In the genomic region with DNA sequence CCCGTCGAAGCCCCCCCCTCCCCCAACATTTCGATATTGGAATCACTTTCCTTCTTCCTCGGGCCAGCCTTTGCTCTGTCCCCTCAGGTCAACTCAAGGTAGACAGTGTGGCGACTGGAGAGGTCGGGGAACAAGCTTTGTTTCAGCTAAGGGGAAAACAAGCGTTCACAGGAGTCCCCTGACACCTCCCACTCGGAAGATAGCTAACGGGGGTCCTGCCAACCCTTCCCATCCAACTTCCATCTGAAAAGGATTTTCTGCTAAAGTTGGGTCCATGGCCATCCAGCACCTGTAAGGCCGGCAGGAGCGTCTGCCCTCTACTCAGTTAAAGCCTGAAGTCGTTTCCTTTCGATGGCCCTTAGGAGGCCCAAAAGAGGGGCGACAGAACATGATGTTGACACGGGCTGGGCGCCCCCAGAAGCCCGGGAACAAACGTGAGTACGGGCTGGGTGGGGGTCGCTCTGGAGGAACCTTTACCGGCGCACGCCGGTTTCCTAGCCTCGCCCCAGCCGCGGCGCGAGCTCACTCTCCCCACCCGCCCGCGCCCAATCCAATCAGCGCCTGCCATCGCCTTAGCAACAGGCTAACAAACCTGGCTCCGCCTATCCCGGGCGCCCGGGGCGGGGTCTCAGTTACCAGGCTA, we compare ENCODE assay signal across 8 cellular contexts. TPM values are rescaled to one million over a fixed set of nuclear protein-coding genes. Genes with fewer than 3 reads are reported as not detected.
DNase-seq lines count a peak whose midpoint lies in the region; ATAC-seq, FAIRE-seq and TF ChIP-seq lines count a peak whose summit lies in the region.

No MANE protein-coding gene starts in this region.

- H3K9me3 ChIP-seq in adrenal gland (replicated peaks in 1 of 3) (no peaks in the 10 kb centered on the region), upper lobe of left lung (no peaks in the 10 kb centered on the region)

- peak overlapping the region; percentile 92 to 98 (median 97) for H3K27ac ChIP-seq in adrenal gland
- H3K27ac ChIP-seq in upper lobe of left lung: peak overlapping the region; percentile 99

- 0 to 2% (median 1%) methylated on average over 16 to 39 of the region's 39 CpGs for WGBS in adrenal gland, 4 donors
- 0% methylated on average over 34 of the region's 39 CpGs; no CpG with 5 or more reads in 1 of the 2 donors for WGBS in upper lobe of left lung, 2 donors

- ATAC-seq in HG02840 (IDR thresholded peaks at IDR 0.05; ENCODE audit: low FRiP score, unreplicated experiment): peak; percentile 43
- peak; percentile 88 to 90 for ATAC-seq in left cardiac atrium
- peak; percentile 90 to 96 for ATAC-seq in upper lobe of left lung (ENCODE audit: low FRiP score in 2 of 2)

- intact Hi-C loops in adrenal gland (cut with DNase I) (loop anchor here (5.0 to 10.0 kb wide), 3 partner anchors 98 to 278 kb away; no protein-coding TSS in a partner anchor), left cardiac atrium (cut with DNase I) (loop anchor here (5.0 to 10.0 kb wide), 3 partner anchors 68 to 446 kb away; no protein-coding TSS in a partner anchor), posterior vena cava (cut with DNase I) (loop anchor here (5.0 to 10.0 kb wide), 4 partner anchors 96 to 278 kb away; no protein-coding TSS in a partner anchor)

- peak; percentile 26 for TF ChIP-seq POLR2A in GM12891 (IDR thresholded peaks at IDR 0.05; ENCODE audit: low read depth, low read length)
- TF ChIP-seq POLR2A in adrenal gland (IDR thresholded peaks at IDR 0.05): no peak
- peak; percentile 20 to 95 (median 90) for TF ChIP-seq POLR2A in upper lobe of left lung (IDR thresholded peaks at IDR 0.05)

- H3K36me3 ChIP-seq in adrenal gland (replicated peaks in 1 of 2): peaks cover 0 to 27% of the 10 kb centered on the region in 2 donors
- peaks cover 2 to 27% (median 7%) of the 10 kb centered on the region in 4 donors for H3K36me3 ChIP-seq in upper lobe of left lung

- DNase-seq in GM12891 (ENCODE audit: insufficient read length, low spot score) (peak; percentile 50), NCI-H1417 treated with DMSO at 0.1 percent for 48 hours (lab: John Stamatoyannopoulos, UW) (peak; percentile 36), T follicular helper cell (ENCODE audit: low read depth) (peak; percentile 99), adrenal gland (peak; percentile 96 to 99 (median 97)), left cardiac atrium (peak; percentile 98), posterior vena cava (ENCODE audit: low spot score) (peak; percentile 100), upper lobe of left lung (peak; percentile 99 to 100)

- TF ChIP-seq CTCF in adrenal gland (IDR thresholded peaks at IDR 0.05) (peak in 2 of 6 experiments; percentile 1 to 7), upper lobe of left lung (IDR thresholded peaks at IDR 0.05) (peak in 1 of 6 experiments; percentile 12)

- TF ChIP-seq EP300 in upper lobe of left lung (IDR thresholded peaks at IDR 0.05): no peak

- peaks cover 23 to 45% of the 10 kb centered on the region in 2 donors for H3K4me1 ChIP-seq in adrenal gland (replicated peaks in 1 of 2)
- peaks cover 21 to 41% (median 33%) of the 10 kb centered on the region in 4 donors for H3K4me1 ChIP-seq in upper lobe of left lung

- H3K27me3 ChIP-seq in adrenal gland (no peaks in the 10 kb centered on the region), upper lobe of left lung (no peaks in the 10 kb centered on the region)

- H3K4me3 ChIP-seq in adrenal gland (peak overlapping the region; percentile 70 to 99 (median 82)), upper lobe of left lung (peak overlapping the region; percentile 63 to 81 (median 73))

- FAIRE-seq in GM12891 (lab: Jason Lieb, UNC): no peak

TF ChIP-seq in GM12891, 5 proteins besides CTCF, POLR2A, EP300 and RAD21:
- TF ChIP-seq SPI1 (IDR thresholded peaks at IDR 0.05; ENCODE audit: low read depth, low read length): no peak
- TF ChIP-seq TAF1 (IDR thresholded peaks at IDR 0.05; ENCODE audit: low read depth, low read length): no peak; the same call in 1 of the 2 replicates
- TF ChIP-seq POU2F2 (IDR thresholded peaks at IDR 0.05; ENCODE audit: low read depth, low read length): peak; percentile 14; the same call in 1 of the 2 replicates
- TF ChIP-seq PAX5 (IDR thresholded peaks at IDR 0.05; ENCODE audit: insufficient read depth, low read length, severe bottlenecking): no peak
- TF ChIP-seq POLR2AphosphoS5 (IDR thresholded peaks at IDR 0.05; ENCODE audit: low read depth, low read length): peak; percentile 51; the same call in 1 of the 2 replicates

RNA-seq across cellular contexts. Expression of a gene that starts 2.5 kb away (rescaled TPM):
- 5.3 TPM for polyA plus RNA-seq in GM12891 (2012; ENCODE audit: low read depth, missing spikeins)
- 100 to 1,000 TPM in 6 of 8 donors, 10 to 100 TPM in 2; 64.4 to 410 (median 158) TPM for total RNA-seq in adrenal gland
- 100 to 1,000 TPM in 1 of 3 donors, 10 to 100 TPM in 2; 36.1 to 140 (median 58.2) TPM for polyA plus RNA-seq in adrenal gland
- 10 to 100 TPM; 18.9 to 23.7 TPM for total RNA-seq in left cardiac atrium
- total RNA-seq in posterior vena cava: 10 to 100 TPM; 45.4 to 80.2 TPM
- 100 to 1,000 TPM in 3 of 6 donors, 10 to 100 TPM in 3; 43.2 to 175 (median 107) TPM for total RNA-seq in upper lobe of left lung

Comparison
In these comparisons a context has a peak if more than half of its experiments do, and no peak if none do; other contexts are left out.
1. Peak in every context shown above with its lines: DNase-seq, ATAC-seq, H3K4me3 ChIP-seq and H3K27ac ChIP-seq.
2. DNase-seq: peak in every context shown above with its lines; median percentile 100 in posterior vena cava; 100 in upper lobe of left lung; 99 in T follicular helper cell; 98 in left cardiac atrium; 97 in adrenal gland; 50 in GM12891; 36 in NCI-H1417 treated with DMSO at 0.1 percent for 48 hours.
3. POLR2A ChIP-seq: peak in GM12891 (single experiment) and upper lobe of left lung (4 of 4); none in adrenal gland (0 of 2).
4. ATAC-seq: peak in every context shown above with its lines; median percentile 93 in upper lobe of left lung; 89 in left cardiac atrium; 43 in HG02840.